Comparison of ENCODE assay signal across 28 cellular contexts in the genomic region with DNA sequence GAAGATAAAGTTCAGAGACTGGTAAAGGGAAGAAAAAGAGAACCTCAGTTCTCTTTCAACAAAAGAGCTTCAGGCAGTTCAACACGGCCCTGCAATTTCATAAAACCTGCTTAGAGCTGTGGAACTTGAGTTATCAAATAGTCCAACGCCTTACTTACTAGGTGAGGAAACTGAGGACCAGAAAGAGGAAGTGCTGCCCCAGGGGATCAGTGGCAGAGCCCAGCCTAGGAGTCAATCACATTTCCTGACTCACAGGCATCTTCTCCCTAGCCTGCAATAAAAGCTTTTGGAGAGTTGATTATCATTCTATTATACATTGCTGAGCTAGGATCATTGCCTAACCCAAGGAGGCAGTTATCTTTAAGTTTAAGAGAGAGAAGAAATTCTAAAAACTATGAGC.
"Had no signal": no experiment of that assay in that cellular context is flagged by ENCODE, and none has a peak within 500 bp of the region (broad histone marks: within the 10 kb centered on the region; RNA-seq: fewer than 3 reads in every experiment).

No MANE protein-coding gene starts in this region.

- H3K9ac ChIP-seq: neural progenitor cell had no signal

- H3K4me3 Mint-ChIP-seq: dendritic cell treated with granulocyte-macrophage colony-stimulating factor and Interleukin-4, amounts not matched to agents 40 ng/mL and 50 ng/mL, for 4 days; memory B cell; naive thymus-derived CD4-positive, alpha-beta T cell; nephron; neural progenitor cell had no signal

- H2AFZ ChIP-seq: neural progenitor cell had no signal

- H3K27ac ChIP-seq: colonic mucosa, esophagus squamous epithelium, neural progenitor cell, prostate gland, right atrium auricular region, stomach, vagina had no signal

- H3K9me3 Mint-ChIP-seq: dendritic cell treated with granulocyte-macrophage colony-stimulating factor and Interleukin-4, amounts not matched to agents 40 ng/mL and 50 ng/mL, for 4 days; memory B cell; naive thymus-derived CD4-positive, alpha-beta T cell; nephron; neural progenitor cell had no signal

- H3K4me1 Mint-ChIP-seq: naive thymus-derived CD4-positive, alpha-beta T cell had no signal

- DNase-seq: colonic mucosa; effector memory CD4-positive, alpha-beta T cell; esophagus squamous epithelium; hypothalamus; left ventricle myocardium superior; midbrain; naive thymus-derived CD4-positive, alpha-beta T cell; stimulated activated CD4-positive, alpha-beta T cell treated with anti-CD3 and anti-CD28 coated beads, Interleukin-12 subunit alpha, Interleukin-12 subunit beta, amount 100 ng/mL, for 4 hours; stimulated activated CD4-positive, alpha-beta T cell treated with anti-CD3 and anti-CD28 coated beads, Interleukin-1b, Interleukin-23, amount 100 ng/mL, for 48 hours; stimulated activated CD4-positive, alpha-beta T cell treated with anti-CD3 and anti-CD28 coated beads, Interleukin-4, amount 100 ng/mL, for 1 hour; stimulated activated CD8-positive, alpha-beta memory T cell treated with anti-CD3 and anti-CD28 coated beads, Interleukin-4, amount 100 ng/mL, for 48 hours; stimulated activated naive CD4-positive, alpha-beta T cell treated with Interleukin-2 at 50 U/mL for 16 hours; stomach; thyroid gland; trophoblast cell had no signal

- H3K36me3 Mint-ChIP-seq: memory B cell; naive thymus-derived CD4-positive, alpha-beta T cell; neural progenitor cell had no signal

- H3K4me1 ChIP-seq: colonic mucosa, prostate gland, right atrium auricular region had no signal

- H3K27ac Mint-ChIP-seq: dendritic cell treated with granulocyte-macrophage colony-stimulating factor and Interleukin-4, amounts not matched to agents 40 ng/mL and 50 ng/mL, for 4 days; memory B cell; naive thymus-derived CD4-positive, alpha-beta T cell; nephron; neural progenitor cell had no signal

- FAIRE-seq: endothelial cell of umbilical vein, frontal cortex, keratinocyte had no signal

- H3K9me3 ChIP-seq: colonic mucosa, esophagus squamous epithelium, prostate gland, right atrium auricular region, stomach, thyroid gland, vagina had no signal

- H3K27me3 ChIP-seq: colonic mucosa, esophagus squamous epithelium, neural progenitor cell, right atrium auricular region, stomach, thyroid gland, vagina had no signal

- H3K4me3 ChIP-seq: colonic mucosa, esophagus squamous epithelium, lung, neural progenitor cell, prostate gland, right atrium auricular region, smooth muscle cell, stomach, thyroid gland, vagina had no signal

- H3K36me3 ChIP-seq: colonic mucosa, esophagus squamous epithelium, neural progenitor cell, prostate gland, right atrium auricular region, stomach, thyroid gland, vagina had no signal

- H3K4me2 ChIP-seq: neural progenitor cell, smooth muscle cell had no signal

- H3K27me3 Mint-ChIP-seq: dendritic cell treated with granulocyte-macrophage colony-stimulating factor and Interleukin-4, amounts not matched to agents 40 ng/mL and 50 ng/mL, for 4 days had no signal

- ATAC-seq: left ventricle myocardium superior; naive thymus-derived CD4-positive, alpha-beta T cell; sciatic nerve had no signal
